Comparison of ENCODE assay signal across 8 cellular contexts in genomic region chr17:7435676-7436555, GRCh38. TPM values are rescaled to one million over a fixed set of nuclear protein-coding genes. Genes with fewer than 3 reads are reported as not detected.
DNase-seq lines count a peak whose midpoint lies in the region; ATAC-seq and TF ChIP-seq lines count a peak whose summit lies in the region.

No MANE protein-coding gene starts in this region.

- H3K27me3 ChIP-seq in Karpas-422 (ENCODE audit: low read length) = no peaks in the 10 kb centered on the region
- peaks cover 23 to 35% of the 10 kb centered on the region in 2 experiments for H3K27me3 ChIP-seq in mesenchymal stem cell (ENCODE audit: control insufficient read depth in 1 of 2, insufficient read depth in 1 of 2, low read length in 2 of 2)

- peaks cover 10% of the 10 kb centered on the region for H3K79me1 ChIP-seq in mesenchymal stem cell (replicated peaks; ENCODE audit: low read length, poor library complexity, severe bottlenecking)

- H3K4ac ChIP-seq in mesenchymal stem cell (ENCODE audit: low read depth in 1 of 2, low read length in 2 of 2) = peak overlapping the region in 1 of 2 experiments; percentile 57

- H2BK12ac ChIP-seq in mesenchymal stem cell (ENCODE audit: low read length in 2 of 2) = no peak overlapping the region

- H4K8ac ChIP-seq in mesenchymal stem cell (ENCODE audit: low read length) = peak overlapping the region; percentile 73

- ATAC-seq in WTC11 (peak; percentile 1), GM18517 (IDR thresholded peaks at IDR 0.05; ENCODE audit: unreplicated experiment) (no peak)

- H3K4me3 Mint-ChIP-seq in WTC11 = peak overlapping the region; percentile 90

- DNase-seq in GM20000 (ENCODE audit: low spot score) (peak; percentile 73), Karpas-422 (peak; percentile 84), WTC11 (ENCODE audit: low spot score) (peak; percentile 68), coronary artery (ENCODE audit: low spot score) (peak; percentile 85), mesenchymal stem cell (peak; percentile 48)
- DNase-seq in stimulated activated naive CD4-positive, alpha-beta T cell treated with Interleukin-2 at 50 U/mL for 16 hours (lab: John Stamatoyannopoulos, UW) = peak; percentile 34

- CTCF ChIA-PET in WTC11 (lab: Charles Lee) = interaction anchor here (0.8 to 4.7 kb wide), 32 partner anchors 9 to 268 kb away, joined by 3 to 69 read pairs (median 8); partner anchors contain the start of genes ACAP1, CHRNB1, KCTD11 and NEURL4

- peak overlapping the region; percentile 73 for H3K27ac ChIP-seq in C4-2B
- no peak overlapping the region for H3K27ac ChIP-seq in Karpas-422 (ENCODE audit: low read length)
- peak overlapping the region in 1 of 2 donors; percentile 86 for H3K27ac ChIP-seq in coronary artery
- peak overlapping the region; percentile 24 for H3K27ac ChIP-seq in mesenchymal stem cell (ENCODE audit: low read length, poor library complexity, severe bottlenecking)

- H3K4me3 ChIP-seq in Karpas-422 (ENCODE audit: low read length) (peak overlapping the region; percentile 75), coronary artery (peak overlapping the region; percentile 74), mesenchymal stem cell (ENCODE audit: insufficient read depth in 1 of 2, low read depth in 1 of 2, low read length in 2 of 2) (peak overlapping the region; percentile 60 to 70)

- H3K27ac Mint-ChIP-seq in WTC11 = peak overlapping the region; percentile 98

- 0 out of 2 replicates have a peak, but pooled peaks cover 4% of the 10 kb centered on the region for H3K79me2 ChIP-seq in Karpas-422 (ENCODE audit: low read length)

- H3K36me3 Mint-ChIP-seq in WTC11 = no peaks in the 10 kb centered on the region

- no peaks in the 10 kb centered on the region for H3K9me3 Mint-ChIP-seq in WTC11

- H3K23ac ChIP-seq in mesenchymal stem cell (ENCODE audit: low read length in 2 of 2) = no peak overlapping the region

- no peak overlapping the region for H2BK15ac ChIP-seq in mesenchymal stem cell (ENCODE audit: low read depth, poor library complexity, severe bottlenecking)

- H2BK120ac ChIP-seq in mesenchymal stem cell (ENCODE audit: low read depth, low read length) = no peak overlapping the region

- H3K9me3 ChIP-seq in Karpas-422 (ENCODE audit: low read length) = no peaks in the 10 kb centered on the region
- H3K9me3 ChIP-seq in mesenchymal stem cell (ENCODE audit: control insufficient read depth, low read length) = no peaks in the 10 kb centered on the region

- peaks cover 9% of the 10 kb centered on the region; the same call in 1 of the 2 replicates for H4K20me1 ChIP-seq in Karpas-422 (ENCODE audit: insufficient read depth, low read depth, low read length)

- no peak overlapping the region for H3K14ac ChIP-seq in mesenchymal stem cell (ENCODE audit: low read length in 2 of 2)

- no peaks in the 10 kb centered on the region for H3K9me2 ChIP-seq in Karpas-422 (replicated peaks; ENCODE audit: insufficient read depth, low read length)

- no peak overlapping the region for H2BK5ac ChIP-seq in mesenchymal stem cell (ENCODE audit: low read depth, low read length, poor library complexity, severe bottlenecking)

- no peak overlapping the region for H4K91ac ChIP-seq in mesenchymal stem cell (ENCODE audit: low read length)

- 10% methylated on average over 49 of the region's 49 CpGs for WGBS in mesenchymal stem cell

- H3K4me2 ChIP-seq in Karpas-422 (ENCODE audit: low read depth, low read length, poor library complexity, severe bottlenecking) (peak overlapping the region; percentile 86), mesenchymal stem cell (ENCODE audit: low read length, poor library complexity, severe bottlenecking) (peak overlapping the region; percentile 79)

- no peak for TF ChIP-seq CTCF in C4-2B (conservative IDR thresholded peaks at IDR 0.05)
- TF ChIP-seq CTCF in GM20000 (IDR thresholded peaks at IDR 0.05; ENCODE audit: extremely low read depth, missing control alignments) = no peak
- no peak for TF ChIP-seq CTCF in WTC11 (IDR thresholded peaks at IDR 0.05)
- no peak for TF ChIP-seq CTCF in coronary artery (IDR thresholded peaks at IDR 0.05)

- H2AFZ ChIP-seq in Karpas-422 (ENCODE audit: low read length) (peak overlapping the region; percentile 47; the same call in 1 of the 2 replicates), mesenchymal stem cell (ENCODE audit: low read depth, low read length) (peak overlapping the region; percentile 72)

- H3K4me1 Mint-ChIP-seq in WTC11 = peaks cover 17% of the 10 kb centered on the region

- H3K27me3 Mint-ChIP-seq in WTC11 (ENCODE audit: low read depth) = peaks cover 17% of the 10 kb centered on the region

- H2AK5ac ChIP-seq in mesenchymal stem cell (ENCODE audit: low read length, severe bottlenecking) = no peak overlapping the region

- H3K9ac ChIP-seq in Karpas-422 (ENCODE audit: low read length) = peak overlapping the region; percentile 73
- H3K9ac ChIP-seq in mesenchymal stem cell (ENCODE audit: low read length) = peak overlapping the region; percentile 51

- H3K36me3 ChIP-seq in Karpas-422 (ENCODE audit: insufficient read depth, low read length) (no peaks in the 10 kb centered on the region), mesenchymal stem cell (ENCODE audit: control insufficient read depth in 1 of 2, insufficient read depth in 2 of 2, low read depth in 1 of 2, low read length in 2 of 2) (no peaks in the 10 kb centered on the region)

- H3K18ac ChIP-seq in mesenchymal stem cell (ENCODE audit: low read depth in 1 of 2, low read length in 2 of 2) = peak overlapping the region in 1 of 2 experiments; percentile 6

- H3K4me1 ChIP-seq in Karpas-422 (ENCODE audit: low read length) (peaks cover 25% of the 10 kb centered on the region), mesenchymal stem cell (ENCODE audit: control insufficient read depth, insufficient read depth, low read depth, low read length) (peaks cover 46% of the 10 kb centered on the region)

- POLR2A ChIA-PET in WTC11 (lab: Charles Lee) = interaction anchor here (0.7 to 4.2 kb wide), 11 partner anchors 9 to 252 kb away, joined by 3 to 38 read pairs (median 4); partner anchors contain the start of genes CHRNB1, NEURL4, TMEM256 and TP53

TF ChIP-seq in WTC11, 78 proteins besides CTCF, POLR2A, EP300 and RAD21 (continues in another document):
- TF ChIP-seq MXD4 (CRISPR knock-in tag; IDR thresholded peaks at IDR 0.05; ENCODE audit: borderline replicate concordance) (no peak), KAT7 (CRISPR knock-in tag; IDR thresholded peaks at IDR 0.05; ENCODE audit: borderline replicate concordance) (no peak)
- TF ChIP-seq, protein P1, sequence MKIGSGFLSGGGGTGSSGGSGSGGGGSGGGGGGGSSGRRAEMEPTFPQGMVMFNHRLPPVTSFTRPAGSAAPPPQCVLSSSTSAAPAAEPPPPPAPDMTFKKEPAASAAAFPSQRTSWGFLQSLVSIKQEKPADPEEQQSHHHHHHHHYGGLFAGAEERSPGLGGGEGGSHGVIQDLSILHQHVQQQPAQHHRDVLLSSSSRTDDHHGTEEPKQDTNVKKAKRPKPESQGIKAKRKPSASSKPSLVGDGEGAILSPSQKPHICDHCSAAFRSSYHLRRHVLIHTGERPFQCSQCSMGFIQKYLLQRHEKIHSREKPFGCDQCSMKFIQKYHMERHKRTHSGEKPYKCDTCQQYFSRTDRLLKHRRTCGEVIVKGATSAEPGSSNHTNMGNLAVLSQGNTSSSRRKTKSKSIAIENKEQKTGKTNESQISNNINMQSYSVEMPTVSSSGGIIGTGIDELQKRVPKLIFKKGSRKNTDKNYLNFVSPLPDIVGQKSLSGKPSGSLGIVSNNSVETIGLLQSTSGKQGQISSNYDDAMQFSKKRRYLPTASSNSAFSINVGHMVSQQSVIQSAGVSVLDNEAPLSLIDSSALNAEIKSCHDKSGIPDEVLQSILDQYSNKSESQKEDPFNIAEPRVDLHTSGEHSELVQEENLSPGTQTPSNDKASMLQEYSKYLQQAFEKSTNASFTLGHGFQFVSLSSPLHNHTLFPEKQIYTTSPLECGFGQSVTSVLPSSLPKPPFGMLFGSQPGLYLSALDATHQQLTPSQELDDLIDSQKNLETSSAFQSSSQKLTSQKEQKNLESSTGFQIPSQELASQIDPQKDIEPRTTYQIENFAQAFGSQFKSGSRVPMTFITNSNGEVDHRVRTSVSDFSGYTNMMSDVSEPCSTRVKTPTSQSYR (CRISPR knock-in tag; IDR thresholded peaks at IDR 0.05) = no peak

RNA-seq across cellular contexts. Expression of gene TMEM102, which starts 0.7 kb away (rescaled TPM):
- 3.0 and 9.9 TPM in 2 replicates for total RNA-seq in Karpas-422 (2014; rRNA removed; shearing (Covaris generic); ENCODE audit: low replicate concordance)
- total RNA-seq in WTC11 (2021) = 13.5 to 15.3 TPM (median 13.9 TPM) in 3 replicates
- polyA plus RNA-seq in mesenchymal stem cell (2013, experiment 1 of 2) = 2.9 TPM
- 2.8 TPM for polyA plus RNA-seq in mesenchymal stem cell (2013, experiment 2 of 2)

RNA-seq across cellular contexts. Expression of gene FGF11, which starts 3.4 kb away (rescaled TPM):
- total RNA-seq in Karpas-422 (2014; rRNA removed; shearing (Covaris generic); ENCODE audit: low replicate concordance) = 0.32 and 0.67 TPM in 2 replicates
- total RNA-seq in WTC11 (2021) = 19.8 to 29.1 TPM (median 28.0 TPM) in 3 replicates
- polyA plus RNA-seq in mesenchymal stem cell (2013, experiment 1 of 2) = 0.70 TPM
- 0.82 TPM for polyA plus RNA-seq in mesenchymal stem cell (2013, experiment 2 of 2)

RNA-seq across cellular contexts. Expression of gene SPEM3, which starts 7.3 kb away (rescaled TPM):
- total RNA-seq in Karpas-422 (2014; rRNA removed; shearing (Covaris generic); ENCODE audit: low replicate concordance) = not detected in 2 replicates
- total RNA-seq in WTC11 (2021) = not detected in 3 replicates
- polyA plus RNA-seq in mesenchymal stem cell (2013, experiment 1 of 2) = not detected
- polyA plus RNA-seq in mesenchymal stem cell (2013, experiment 2 of 2) = not detected

RNA-seq across cellular contexts. Expression of gene CHRNB1, which starts 8.9 kb away (rescaled TPM):
- total RNA-seq in Karpas-422 (2014; rRNA removed; shearing (Covaris generic); ENCODE audit: low replicate concordance) = 3.6 and 6.6 TPM in 2 replicates
- 16.0 to 21.5 TPM (median 20.8 TPM) in 3 replicates for total RNA-seq in WTC11 (2021)
- polyA plus RNA-seq in mesenchymal stem cell (2013, experiment 1 of 2) = 7.3 TPM
- 7.0 TPM for polyA plus RNA-seq in mesenchymal stem cell (2013, experiment 2 of 2)

RNA-seq across cellular contexts. Expression of gene SPEM2, which starts 10.5 kb away (rescaled TPM):
- not detected in 2 replicates for total RNA-seq in Karpas-422 (2014; rRNA removed; shearing (Covaris generic); ENCODE audit: low replicate concordance)
- 0.13 TPM in 1 of 3 replicates, not detected in the others for total RNA-seq in WTC11 (2021)
- not detected for polyA plus RNA-seq in mesenchymal stem cell (2013, experiment 1 of 2)
- polyA plus RNA-seq in mesenchymal stem cell (2013, experiment 2 of 2) = not detected

Comparison
In these comparisons a context has a peak if more than half of its experiments do, and no peak if none do; other contexts are left out.
1. DNase-seq: peak in every context shown above with its lines; median percentile 85 in coronary artery; 84 in Karpas-422; 73 in GM20000; 68 in WTC11; 48 in mesenchymal stem cell; 34 in stimulated activated naive CD4-positive, alpha-beta T cell treated with Interleukin-2 at 50 U/mL for 16 hours.
2. RNA of gene FGF11, which starts 3.4 kb away (total RNA-seq): 19.8 to 29.1 TPM in WTC11; 0.32 to 0.67 TPM in Karpas-422; every median in the first group is over 10 times any median in the second.
3. Peak in every context shown above with its lines, with median percentiles within 50 percentile points of each other: H3K4me3 ChIP-seq.